ENCODE assay signal across 1 cellular context in the genomic region with DNA sequence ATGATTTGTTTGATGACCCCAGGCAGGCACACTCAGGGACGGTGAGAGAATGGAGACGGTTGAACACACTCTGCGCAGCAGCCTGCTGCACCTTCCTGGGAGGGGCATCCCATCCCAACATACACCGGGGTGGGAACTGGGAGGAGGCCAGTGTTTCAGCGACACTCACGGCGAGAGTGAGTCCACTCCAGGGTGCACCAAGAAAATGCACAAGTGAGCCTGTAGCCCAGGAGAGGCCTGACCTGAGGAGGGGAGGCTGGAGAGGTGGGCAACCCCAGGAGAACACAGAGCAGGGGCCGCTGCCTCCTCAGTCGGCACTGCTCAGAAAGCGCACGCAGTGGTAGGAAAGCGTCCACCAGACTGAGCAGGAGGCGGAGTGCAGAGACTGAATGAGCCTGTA.
TF ChIP-seq lines count a peak whose summit lies in the region.

No MANE protein-coding gene starts in this region.

TF ChIP-seq in IMR-90, 13 proteins besides CTCF, POLR2A, EP300 and RAD21 (continued from another document):
- TF ChIP-seq, protein P1, sequence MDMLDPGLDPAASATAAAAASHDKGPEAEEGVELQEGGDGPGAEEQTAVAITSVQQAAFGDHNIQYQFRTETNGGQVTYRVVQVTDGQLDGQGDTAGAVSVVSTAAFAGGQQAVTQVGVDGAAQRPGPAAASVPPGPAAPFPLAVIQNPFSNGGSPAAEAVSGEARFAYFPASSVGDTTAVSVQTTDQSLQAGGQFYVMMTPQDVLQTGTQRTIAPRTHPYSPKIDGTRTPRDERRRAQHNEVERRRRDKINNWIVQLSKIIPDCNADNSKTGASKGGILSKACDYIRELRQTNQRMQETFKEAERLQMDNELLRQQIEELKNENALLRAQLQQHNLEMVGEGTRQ (IDR thresholded peaks at IDR 0.05; ENCODE audit: low read depth, low read length): no peak
- no peak for TF ChIP-seq RFX5 (IDR thresholded peaks at IDR 0.05; ENCODE audit: low read depth, low read length)
- no peak for TF ChIP-seq CEBPB (IDR thresholded peaks at IDR 0.05; ENCODE audit: low read depth, low read length)
- TF ChIP-seq BHLHE40 (IDR thresholded peaks at IDR 0.05; ENCODE audit: low read depth, low read length): no peak
- TF ChIP-seq FOS (IDR thresholded peaks at IDR 0.05; ENCODE audit: low read depth, low read length): no peak
- no peak for TF ChIP-seq CHD1 (IDR thresholded peaks at IDR 0.05; ENCODE audit: low read depth, low read length)
- no peak for TF ChIP-seq NFE2L2 (IDR thresholded peaks at IDR 0.05; ENCODE audit: low read depth, low read length)
- TF ChIP-seq MAFK (IDR thresholded peaks at IDR 0.05; ENCODE audit: low read depth, low read length): no peak
- TF ChIP-seq RCOR1 (IDR thresholded peaks at IDR 0.05; ENCODE audit: insufficient replicate concordance, low read length): no peak
- no peak for TF ChIP-seq SMC3 (IDR thresholded peaks at IDR 0.05; ENCODE audit: low read depth, low read length)
- TF ChIP-seq, protein P2, sequence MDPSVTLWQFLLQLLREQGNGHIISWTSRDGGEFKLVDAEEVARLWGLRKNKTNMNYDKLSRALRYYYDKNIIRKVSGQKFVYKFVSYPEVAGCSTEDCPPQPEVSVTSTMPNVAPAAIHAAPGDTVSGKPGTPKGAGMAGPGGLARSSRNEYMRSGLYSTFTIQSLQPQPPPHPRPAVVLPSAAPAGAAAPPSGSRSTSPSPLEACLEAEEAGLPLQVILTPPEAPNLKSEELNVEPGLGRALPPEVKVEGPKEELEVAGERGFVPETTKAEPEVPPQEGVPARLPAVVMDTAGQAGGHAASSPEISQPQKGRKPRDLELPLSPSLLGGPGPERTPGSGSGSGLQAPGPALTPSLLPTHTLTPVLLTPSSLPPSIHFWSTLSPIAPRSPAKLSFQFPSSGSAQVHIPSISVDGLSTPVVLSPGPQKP (IDR thresholded peaks at IDR 0.05; ENCODE audit: borderline replicate concordance, low read depth, low read length): no peak
